1 cellular context compared by ENCODE assay signal in the genomic region with DNA sequence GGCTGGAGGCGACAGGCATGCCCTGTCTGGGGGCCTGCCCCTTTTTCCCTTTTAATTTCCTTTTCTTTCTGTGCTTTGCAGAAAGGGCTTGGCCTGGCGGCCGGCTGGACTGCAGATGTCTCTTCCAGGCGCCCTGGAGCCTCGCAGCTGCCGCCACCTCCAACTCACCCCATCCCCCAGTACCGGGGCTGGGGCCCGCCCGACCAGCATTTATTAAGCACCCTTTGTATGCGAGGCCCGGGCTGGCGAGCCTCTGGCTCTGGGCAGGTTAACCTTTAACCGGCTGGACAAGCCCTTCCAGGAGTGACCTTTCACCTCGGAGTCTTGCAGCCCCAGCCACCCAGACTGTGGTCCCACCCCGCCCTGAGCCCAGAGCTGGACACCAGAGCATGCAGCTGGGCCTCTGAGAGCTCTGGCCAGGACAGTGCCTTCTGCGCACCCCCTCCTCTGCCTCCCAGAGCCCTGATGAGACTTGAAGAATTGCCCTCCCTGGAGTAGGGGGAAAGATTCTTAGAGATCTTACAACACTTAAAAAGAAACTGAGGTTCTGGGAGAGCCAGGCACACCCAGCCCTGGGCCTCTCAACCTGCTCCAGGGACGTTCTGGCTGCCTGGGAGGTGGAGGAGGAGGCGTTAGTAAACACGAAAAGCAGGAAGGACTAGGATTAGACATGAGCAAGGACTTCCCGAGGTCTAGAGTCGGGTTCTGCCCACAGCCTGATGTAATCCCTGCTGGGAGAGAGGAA.
TF ChIP-seq lines count a peak whose summit lies in the region.

No MANE protein-coding gene starts in this region.

TF ChIP-seq in HepG2, 621 proteins besides CTCF, POLR2A, EP300 and RAD21 (continued from another document and continues in another):
- TF ChIP-seq, protein P1, sequence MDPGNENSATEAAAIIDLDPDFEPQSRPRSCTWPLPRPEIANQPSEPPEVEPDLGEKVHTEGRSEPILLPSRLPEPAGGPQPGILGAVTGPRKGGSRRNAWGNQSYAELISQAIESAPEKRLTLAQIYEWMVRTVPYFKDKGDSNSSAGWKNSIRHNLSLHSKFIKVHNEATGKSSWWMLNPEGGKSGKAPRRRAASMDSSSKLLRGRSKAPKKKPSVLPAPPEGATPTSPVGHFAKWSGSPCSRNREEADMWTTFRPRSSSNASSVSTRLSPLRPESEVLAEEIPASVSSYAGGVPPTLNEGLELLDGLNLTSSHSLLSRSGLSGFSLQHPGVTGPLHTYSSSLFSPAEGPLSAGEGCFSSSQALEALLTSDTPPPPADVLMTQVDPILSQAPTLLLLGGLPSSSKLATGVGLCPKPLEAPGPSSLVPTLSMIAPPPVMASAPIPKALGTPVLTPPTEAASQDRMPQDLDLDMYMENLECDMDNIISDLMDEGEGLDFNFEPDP (CRISPR knock-in tag; conservative IDR thresholded peaks at IDR 0.05), result no peak
- TF ChIP-seq ZNF749 (CRISPR knock-in tag; IDR thresholded peaks at IDR 0.05; ENCODE audit: borderline replicate concordance), result no peak
- TF ChIP-seq TRIM24 (CRISPR knock-in tag; IDR thresholded peaks at IDR 0.05), result no peak
- no peak for TF ChIP-seq RBAK (CRISPR knock-in tag; IDR thresholded peaks at IDR 0.05)
- TF ChIP-seq ZNF75D (CRISPR knock-in tag; IDR thresholded peaks at IDR 0.05; ENCODE audit: borderline replicate concordance), result no peak
- no peak for TF ChIP-seq PLRG1 (conservative IDR thresholded peaks at IDR 0.05)
- no peak; the same call in 1 of the 2 replicates for TF ChIP-seq TBX2 (CRISPR knock-in tag; IDR thresholded peaks at IDR 0.05; ENCODE audit: borderline replicate concordance)
- no peak; the same call in 1 of the 2 replicates for TF ChIP-seq THAP11 (CRISPR knock-in tag; IDR thresholded peaks at IDR 0.05)
- 0 out of 2 replicates have a peak, but pooled peaks have one; percentile 43 for TF ChIP-seq ZNF572 (CRISPR knock-in tag; IDR thresholded peaks at IDR 0.05)
- TF ChIP-seq, protein P2, sequence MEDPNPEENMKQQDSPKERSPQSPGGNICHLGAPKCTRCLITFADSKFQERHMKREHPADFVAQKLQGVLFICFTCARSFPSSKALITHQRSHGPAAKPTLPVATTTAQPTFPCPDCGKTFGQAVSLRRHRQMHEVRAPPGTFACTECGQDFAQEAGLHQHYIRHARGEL (CRISPR knock-in tag; IDR thresholded peaks at IDR 0.05), result no peak
- no peak for TF ChIP-seq FOXP1 (IDR thresholded peaks at IDR 0.05)
- no peak for TF ChIP-seq FOXP1 (CRISPR knock-in tag; IDR thresholded peaks at IDR 0.05)
- TF ChIP-seq RARA (CRISPR knock-in tag; IDR thresholded peaks at IDR 0.05), result peak; percentile 38; the same call in 1 of the 2 replicates
- TF ChIP-seq, protein P3, sequence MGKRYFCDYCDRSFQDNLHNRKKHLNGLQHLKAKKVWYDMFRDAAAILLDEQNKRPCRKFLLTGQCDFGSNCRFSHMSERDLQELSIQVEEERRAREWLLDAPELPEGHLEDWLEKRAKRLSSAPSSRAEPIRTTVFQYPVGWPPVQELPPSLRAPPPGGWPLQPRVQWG (CRISPR knock-in tag; IDR thresholded peaks at IDR 0.05; ENCODE audit: borderline replicate concordance, low read depth), result no peak
- TF ChIP-seq SAP130 (CRISPR knock-in tag; IDR thresholded peaks at IDR 0.05; ENCODE audit: low read depth), result peak; percentile 63
- no peak for TF ChIP-seq MXI1 (IDR thresholded peaks at IDR 0.05; ENCODE audit: borderline replicate concordance, low read depth, low read length)
- TF ChIP-seq ZNF230 (CRISPR knock-in tag; IDR thresholded peaks at IDR 0.05), result no peak
- TF ChIP-seq TARDBP (CRISPR knock-in tag; IDR thresholded peaks at IDR 0.05), result no peak
- TF ChIP-seq GATA4 (IDR thresholded peaks at IDR 0.05; ENCODE audit: borderline replicate concordance, low read depth), result 0 out of 2 replicates have a peak, but pooled peaks have one; percentile 18
- TF ChIP-seq TEAD3 (CRISPR knock-in tag; optimal IDR thresholded peaks at IDR 0.05; ENCODE audit: borderline replicate concordance), result no peak
- no peak for TF ChIP-seq RORA (CRISPR knock-in tag; IDR thresholded peaks at IDR 0.05)
- TF ChIP-seq ZSCAN9 (CRISPR knock-in tag; IDR thresholded peaks at IDR 0.05; ENCODE audit: borderline replicate concordance), result no peak
- TF ChIP-seq, protein P4, sequence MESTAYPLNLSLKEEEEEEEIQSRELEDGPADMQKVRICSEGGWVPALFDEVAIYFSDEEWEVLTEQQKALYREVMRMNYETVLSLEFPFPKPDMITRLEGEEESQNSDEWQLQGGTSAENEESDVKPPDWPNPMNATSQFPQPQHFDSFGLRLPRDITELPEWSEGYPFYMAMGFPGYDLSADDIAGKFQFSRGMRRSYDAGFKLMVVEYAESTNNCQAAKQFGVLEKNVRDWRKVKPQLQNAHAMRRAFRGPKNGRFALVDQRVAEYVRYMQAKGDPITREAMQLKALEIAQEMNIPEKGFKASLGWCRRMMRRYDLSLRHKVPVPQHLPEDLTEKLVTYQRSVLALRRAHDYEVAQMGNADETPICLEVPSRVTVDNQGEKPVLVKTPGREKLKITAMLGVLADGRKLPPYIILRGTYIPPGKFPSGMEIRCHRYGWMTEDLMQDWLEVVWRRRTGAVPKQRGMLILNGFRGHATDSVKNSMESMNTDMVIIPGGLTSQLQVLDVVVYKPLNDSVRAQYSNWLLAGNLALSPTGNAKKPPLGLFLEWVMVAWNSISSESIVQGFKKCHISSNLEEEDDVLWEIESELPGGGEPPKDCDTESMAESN (CRISPR knock-in tag; conservative IDR thresholded peaks at IDR 0.05), result no peak
- no peak for TF ChIP-seq NFE2L2 (IDR thresholded peaks at IDR 0.05; ENCODE audit: low read length)
- TF ChIP-seq, protein P5, sequence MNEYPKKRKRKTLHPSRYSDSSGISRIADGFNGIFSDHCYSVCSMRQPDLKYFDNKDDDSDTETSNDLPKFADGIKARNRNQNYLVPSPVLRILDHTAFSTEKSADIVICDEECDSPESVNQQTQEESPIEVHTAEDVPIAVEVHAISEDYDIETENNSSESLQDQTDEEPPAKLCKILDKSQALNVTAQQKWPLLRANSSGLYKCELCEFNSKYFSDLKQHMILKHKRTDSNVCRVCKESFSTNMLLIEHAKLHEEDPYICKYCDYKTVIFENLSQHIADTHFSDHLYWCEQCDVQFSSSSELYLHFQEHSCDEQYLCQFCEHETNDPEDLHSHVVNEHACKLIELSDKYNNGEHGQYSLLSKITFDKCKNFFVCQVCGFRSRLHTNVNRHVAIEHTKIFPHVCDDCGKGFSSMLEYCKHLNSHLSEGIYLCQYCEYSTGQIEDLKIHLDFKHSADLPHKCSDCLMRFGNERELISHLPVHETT (CRISPR knock-in tag; conservative IDR thresholded peaks at IDR 0.05), result no peak
- no peak for TF ChIP-seq ZNF207 (IDR thresholded peaks at IDR 0.05; ENCODE audit: borderline replicate concordance)
- TF ChIP-seq, protein P6, sequence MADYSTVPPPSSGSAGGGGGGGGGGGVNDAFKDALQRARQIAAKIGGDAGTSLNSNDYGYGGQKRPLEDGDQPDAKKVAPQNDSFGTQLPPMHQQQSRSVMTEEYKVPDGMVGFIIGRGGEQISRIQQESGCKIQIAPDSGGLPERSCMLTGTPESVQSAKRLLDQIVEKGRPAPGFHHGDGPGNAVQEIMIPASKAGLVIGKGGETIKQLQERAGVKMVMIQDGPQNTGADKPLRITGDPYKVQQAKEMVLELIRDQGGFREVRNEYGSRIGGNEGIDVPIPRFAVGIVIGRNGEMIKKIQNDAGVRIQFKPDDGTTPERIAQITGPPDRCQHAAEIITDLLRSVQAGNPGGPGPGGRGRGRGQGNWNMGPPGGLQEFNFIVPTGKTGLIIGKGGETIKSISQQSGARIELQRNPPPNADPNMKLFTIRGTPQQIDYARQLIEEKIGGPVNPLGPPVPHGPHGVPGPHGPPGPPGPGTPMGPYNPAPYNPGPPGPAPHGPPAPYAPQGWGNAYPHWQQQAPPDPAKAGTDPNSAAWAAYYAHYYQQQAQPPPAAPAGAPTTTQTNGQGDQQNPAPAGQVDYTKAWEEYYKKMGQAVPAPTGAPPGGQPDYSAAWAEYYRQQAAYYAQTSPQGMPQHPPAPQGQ (CRISPR knock-in tag; IDR thresholded peaks at IDR 0.05; ENCODE audit: borderline replicate concordance), result no peak
- no peak for TF ChIP-seq FOXO1 (CRISPR knock-in tag; IDR thresholded peaks at IDR 0.05)
- no peak for TF ChIP-seq ARID2 (CRISPR knock-in tag; IDR thresholded peaks at IDR 0.05; ENCODE audit: borderline replicate concordance)
- TF ChIP-seq RBM22 (optimal IDR thresholded peaks at IDR 0.05; ENCODE audit: low read length), result no peak
- no peak for TF ChIP-seq KDM3A (CRISPR knock-in tag; IDR thresholded peaks at IDR 0.05; ENCODE audit: low read depth)
- TF ChIP-seq, protein P7, sequence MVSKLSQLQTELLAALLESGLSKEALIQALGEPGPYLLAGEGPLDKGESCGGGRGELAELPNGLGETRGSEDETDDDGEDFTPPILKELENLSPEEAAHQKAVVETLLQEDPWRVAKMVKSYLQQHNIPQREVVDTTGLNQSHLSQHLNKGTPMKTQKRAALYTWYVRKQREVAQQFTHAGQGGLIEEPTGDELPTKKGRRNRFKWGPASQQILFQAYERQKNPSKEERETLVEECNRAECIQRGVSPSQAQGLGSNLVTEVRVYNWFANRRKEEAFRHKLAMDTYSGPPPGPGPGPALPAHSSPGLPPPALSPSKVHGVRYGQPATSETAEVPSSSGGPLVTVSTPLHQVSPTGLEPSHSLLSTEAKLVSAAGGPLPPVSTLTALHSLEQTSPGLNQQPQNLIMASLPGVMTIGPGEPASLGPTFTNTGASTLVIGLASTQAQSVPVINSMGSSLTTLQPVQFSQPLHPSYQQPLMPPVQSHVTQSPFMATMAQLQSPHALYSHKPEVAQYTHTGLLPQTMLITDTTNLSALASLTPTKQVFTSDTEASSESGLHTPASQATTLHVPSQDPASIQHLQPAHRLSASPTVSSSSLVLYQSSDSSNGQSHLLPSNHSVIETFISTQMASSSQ (IDR thresholded peaks at IDR 0.05; ENCODE audit: low read depth), result peak; percentile 69; the same call in 1 of the 2 replicates
- TF ChIP-seq, protein P7 (CRISPR knock-in tag; IDR thresholded peaks at IDR 0.05; ENCODE audit: borderline replicate concordance), result peak; percentile 91; the same call in 1 of the 2 replicates
- no peak for TF ChIP-seq SRF (IDR thresholded peaks at IDR 0.05; ENCODE audit: low read depth, low read length)
- peak; percentile 80 for TF ChIP-seq SRSF1 (optimal IDR thresholded peaks at IDR 0.05; ENCODE audit: low read depth, low read length)
- TF ChIP-seq, protein P8, sequence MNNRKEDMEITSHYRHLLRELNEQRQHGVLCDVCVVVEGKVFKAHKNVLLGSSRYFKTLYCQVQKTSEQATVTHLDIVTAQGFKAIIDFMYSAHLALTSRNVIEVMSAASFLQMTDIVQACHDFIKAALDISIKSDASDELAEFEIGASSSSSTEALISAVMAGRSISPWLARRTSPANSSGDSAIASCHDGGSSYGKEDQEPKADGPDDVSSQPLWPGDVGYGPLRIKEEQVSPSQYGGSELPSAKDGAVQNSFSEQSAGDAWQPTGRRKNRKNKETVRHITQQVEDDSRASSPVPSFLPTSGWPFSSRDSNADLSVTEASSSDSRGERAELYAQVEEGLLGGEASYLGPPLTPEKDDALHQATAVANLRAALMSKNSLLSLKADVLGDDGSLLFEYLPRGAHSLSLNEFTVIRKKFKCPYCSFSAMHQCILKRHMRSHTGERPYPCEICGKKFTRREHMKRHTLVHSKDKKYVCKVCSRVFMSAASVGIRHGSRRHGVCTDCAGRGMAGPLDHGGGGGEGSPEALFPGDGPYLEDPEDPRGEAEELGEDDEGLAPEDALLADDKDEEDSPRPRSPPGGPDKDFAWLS (CRISPR knock-in tag; IDR thresholded peaks at IDR 0.05; ENCODE audit: borderline replicate concordance), result no peak
- no peak for TF ChIP-seq ZFP36L1 (CRISPR knock-in tag; IDR thresholded peaks at IDR 0.05)
- TF ChIP-seq EEA1 (CRISPR knock-in tag; IDR thresholded peaks at IDR 0.05; ENCODE audit: borderline replicate concordance), result no peak
- TF ChIP-seq, protein P9, sequence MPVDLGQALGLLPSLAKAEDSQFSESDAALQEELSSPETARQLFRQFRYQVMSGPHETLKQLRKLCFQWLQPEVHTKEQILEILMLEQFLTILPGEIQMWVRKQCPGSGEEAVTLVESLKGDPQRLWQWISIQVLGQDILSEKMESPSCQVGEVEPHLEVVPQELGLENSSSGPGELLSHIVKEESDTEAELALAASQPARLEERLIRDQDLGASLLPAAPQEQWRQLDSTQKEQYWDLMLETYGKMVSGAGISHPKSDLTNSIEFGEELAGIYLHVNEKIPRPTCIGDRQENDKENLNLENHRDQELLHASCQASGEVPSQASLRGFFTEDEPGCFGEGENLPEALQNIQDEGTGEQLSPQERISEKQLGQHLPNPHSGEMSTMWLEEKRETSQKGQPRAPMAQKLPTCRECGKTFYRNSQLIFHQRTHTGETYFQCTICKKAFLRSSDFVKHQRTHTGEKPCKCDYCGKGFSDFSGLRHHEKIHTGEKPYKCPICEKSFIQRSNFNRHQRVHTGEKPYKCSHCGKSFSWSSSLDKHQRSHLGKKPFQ (CRISPR knock-in tag; IDR thresholded peaks at IDR 0.05; ENCODE audit: insufficient replicate concordance), result no peak
- TF ChIP-seq MAFG (CRISPR knock-in tag; IDR thresholded peaks at IDR 0.05), result no peak
- TF ChIP-seq, protein P10, sequence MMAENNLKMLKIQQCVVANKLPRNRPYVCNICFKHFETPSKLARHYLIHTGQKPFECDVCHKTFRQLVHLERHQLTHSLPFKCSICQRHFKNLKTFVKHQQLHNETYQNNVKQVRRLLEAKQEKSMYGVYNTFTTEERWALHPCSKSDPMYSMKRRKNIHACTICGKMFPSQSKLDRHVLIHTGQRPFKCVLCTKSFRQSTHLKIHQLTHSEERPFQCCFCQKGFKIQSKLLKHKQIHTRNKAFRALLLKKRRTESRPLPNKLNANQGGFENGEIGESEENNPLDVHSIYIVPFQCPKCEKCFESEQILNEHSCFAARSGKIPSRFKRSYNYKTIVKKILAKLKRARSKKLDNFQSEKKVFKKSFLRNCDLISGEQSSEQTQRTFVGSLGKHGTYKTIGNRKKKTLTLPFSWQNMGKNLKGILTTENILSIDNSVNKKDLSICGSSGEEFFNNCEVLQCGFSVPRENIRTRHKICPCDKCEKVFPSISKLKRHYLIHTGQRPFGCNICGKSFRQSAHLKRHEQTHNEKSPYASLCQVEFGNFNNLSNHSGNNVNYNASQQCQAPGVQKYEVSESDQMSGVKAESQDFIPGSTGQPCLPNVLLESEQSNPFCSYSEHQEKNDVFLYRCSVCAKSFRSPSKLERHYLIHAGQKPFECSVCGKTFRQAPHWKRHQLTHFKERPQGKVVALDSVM (CRISPR knock-in tag; IDR thresholded peaks at IDR 0.05), result peak; percentile 69; the same call in 1 of the 2 replicates
- no peak for TF ChIP-seq PRPF4 (IDR thresholded peaks at IDR 0.05; ENCODE audit: low read depth, low read length, poor library complexity, severe bottlenecking)
- peak; percentile 15; the same call in 1 of the 2 replicates for TF ChIP-seq PHF21A (CRISPR knock-in tag; IDR thresholded peaks at IDR 0.05)
- no peak for TF ChIP-seq ZNF790 (CRISPR knock-in tag; IDR thresholded peaks at IDR 0.05; ENCODE audit: borderline replicate concordance)
- TF ChIP-seq ZNF235 (CRISPR knock-in tag; IDR thresholded peaks at IDR 0.05; ENCODE audit: borderline replicate concordance), result no peak
- no peak for TF ChIP-seq DR1 (CRISPR knock-in tag; IDR thresholded peaks at IDR 0.05)
